19 cellular contexts compared by ENCODE assay signal in the genomic region with DNA sequence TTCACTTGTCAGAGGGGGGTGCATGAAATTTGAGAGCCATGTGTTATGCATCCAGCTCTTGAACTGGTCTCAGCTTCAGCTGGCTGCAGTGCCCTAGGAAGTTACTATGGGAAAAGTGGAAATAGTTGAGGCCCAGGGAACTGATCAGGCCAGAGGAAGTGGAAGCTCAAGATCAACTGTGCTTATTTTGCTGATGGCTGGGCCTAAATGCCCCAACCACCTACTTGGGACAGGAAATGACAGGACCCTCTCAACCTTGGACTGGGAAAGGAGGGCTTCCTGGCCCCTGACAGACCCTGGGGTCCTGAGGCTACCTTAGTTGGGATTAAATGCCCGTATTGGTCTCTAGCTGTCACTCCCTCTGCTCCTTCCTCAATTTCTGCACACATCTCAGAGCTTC. TPM values are rescaled to one million over a fixed set of nuclear protein-coding genes. Genes with fewer than 3 reads are reported as not detected.
DNase-seq lines count a peak whose midpoint lies in the region; ATAC-seq and TF ChIP-seq lines count a peak whose summit lies in the region.
"Had no signal": no experiment of that assay in that cellular context is flagged by ENCODE, and none has a peak within 500 bp of the region (broad histone marks: within the 10 kb centered on the region; RNA-seq: fewer than 3 reads in every experiment).

No MANE protein-coding gene starts in this region.

- H3K36me3 ChIP-seq in RWPE2 (ENCODE audit: low read depth): peaks cover 29% of the 10 kb centered on the region
- H3K36me3 ChIP-seq: SJCRH30 had no signal

- H3K27me3 ChIP-seq in RWPE2 (ENCODE audit: insufficient read depth, poor library complexity, severe bottlenecking): no peaks in the 10 kb centered on the region
- H3K27me3 ChIP-seq: SJCRH30, testis had no signal

- no peak overlapping the region for H3K4me3 ChIP-seq in RWPE2 (ENCODE audit: severe bottlenecking)
- H3K4me3 ChIP-seq: SJCRH30 had no signal

- CTCF ChIA-PET in activated naive CD4-positive, alpha-beta T cell treated with anti-CD3 and anti-CD28 coated beads, Interleukin-2, amount 10 ng/mL, durations not matched to agents 7 days and 5 days (lab: Charles Lee): interaction anchor here (1.3 to 2.8 kb wide), 5 partner anchors 10 to 165 kb away, joined by 4 to 10 read pairs (median 5); a partner anchor contains a TSS

- H3K4me3 Mint-ChIP-seq in activated naive CD4-positive, alpha-beta T cell treated with anti-CD3 and anti-CD28 coated beads, Interleukin-2, amount 10 ng/mL, durations not matched to agents 7 days and 5 days: no peak overlapping the region
- peak overlapping the region; percentile 86 for H3K4me3 Mint-ChIP-seq in endothelial cell (ENCODE audit: unreplicated experiment)
- peak overlapping the region; percentile 93 for H3K4me3 Mint-ChIP-seq in stimulated activated memory B cell treated with anti-CD40 and anti-IgM and Interleukin-4, amounts not matched to agents 10 μg/mL and 1 μg/mL and 100 μg/mL, for 72 hours

- H3K36me3 Mint-ChIP-seq in activated naive CD4-positive, alpha-beta T cell treated with anti-CD3 and anti-CD28 coated beads, Interleukin-2, amount 10 ng/mL, durations not matched to agents 7 days and 5 days: peaks cover 31% of the 10 kb centered on the region
- H3K36me3 Mint-ChIP-seq in endothelial cell (ENCODE audit: low read depth, unreplicated experiment): peaks cover 45% of the 10 kb centered on the region
- peaks cover 18% of the 10 kb centered on the region for H3K36me3 Mint-ChIP-seq in stimulated activated memory B cell treated with anti-CD40 and anti-IgM and Interleukin-4, amounts not matched to agents 10 μg/mL and 1 μg/mL and 100 μg/mL, for 72 hours

- H3K9me3 Mint-ChIP-seq in activated naive CD4-positive, alpha-beta T cell treated with anti-CD3 and anti-CD28 coated beads, Interleukin-2, amount 10 ng/mL, durations not matched to agents 7 days and 5 days: no peaks in the 10 kb centered on the region
- H3K9me3 Mint-ChIP-seq in endothelial cell (ENCODE audit: unreplicated experiment): no peaks in the 10 kb centered on the region
- no peaks in the 10 kb centered on the region for H3K9me3 Mint-ChIP-seq in stimulated activated memory B cell treated with anti-CD40 and anti-IgM and Interleukin-4, amounts not matched to agents 10 μg/mL and 1 μg/mL and 100 μg/mL, for 72 hours

- DNase-seq in activated naive CD4-positive, alpha-beta T cell treated with anti-CD3 and anti-CD28 coated beads, Interleukin-2, amount 10 ng/mL, durations not matched to agents 7 days and 5 days: no peak
- no peak for DNase-seq in activated naive CD4-positive, alpha-beta T cell (lab: John Stamatoyannopoulos, UW)
- DNase-seq in RWPE2 (ENCODE audit: low spot score): no peak
- no peak for DNase-seq in endothelial cell (ENCODE audit: low spot score)
- DNase-seq in cortex of kidney (lab: John Stamatoyannopoulos, UW): no peak
- DNase-seq in NCI-H1436 (lab: John Stamatoyannopoulos, UW): no peak
- DNase-seq: caudate nucleus; DMS 273 treated with DMSO at 0.1 percent for 48 hours; hypothalamus; MM.1S; NCI-H2029 treated with DMSO at 0.1 percent for 48 hours; NCI-H510A treated with DMSO at 0.1 percent for 48 hours; SJCRH30; stimulated activated CD4-positive, alpha-beta T cell treated with anti-CD3 and anti-CD28 coated beads, Interleukin-4, amount 100 ng/mL, for 24 hours; stimulated activated CD8-positive, alpha-beta memory T cell treated with anti-CD3 and anti-CD28 coated beads, Interleukin-4, amount 100 ng/mL, for 48 hours; testis had no signal

- H3K27ac ChIP-seq in RWPE2 (ENCODE audit: poor library complexity, severe bottlenecking): peak overlapping the region; percentile 67
- H3K27ac ChIP-seq: SJCRH30 had no signal

- H3K27ac Mint-ChIP-seq in activated naive CD4-positive, alpha-beta T cell treated with anti-CD3 and anti-CD28 coated beads, Interleukin-2, amount 10 ng/mL, durations not matched to agents 7 days and 5 days: peak overlapping the region; percentile 86
- H3K27ac Mint-ChIP-seq in endothelial cell (ENCODE audit: unreplicated experiment): peak overlapping the region; percentile 93
- peak overlapping the region; percentile 80 for H3K27ac Mint-ChIP-seq in stimulated activated memory B cell treated with anti-CD40 and anti-IgM and Interleukin-4, amounts not matched to agents 10 μg/mL and 1 μg/mL and 100 μg/mL, for 72 hours

- no peaks in the 10 kb centered on the region for H3K27me3 Mint-ChIP-seq in activated naive CD4-positive, alpha-beta T cell treated with anti-CD3 and anti-CD28 coated beads, Interleukin-2, amount 10 ng/mL, durations not matched to agents 7 days and 5 days
- H3K27me3 Mint-ChIP-seq in endothelial cell (ENCODE audit: unreplicated experiment): peaks cover 27% of the 10 kb centered on the region
- no peaks in the 10 kb centered on the region for H3K27me3 Mint-ChIP-seq in stimulated activated memory B cell treated with anti-CD40 and anti-IgM and Interleukin-4, amounts not matched to agents 10 μg/mL and 1 μg/mL and 100 μg/mL, for 72 hours

- H3K4me1 Mint-ChIP-seq in activated naive CD4-positive, alpha-beta T cell treated with anti-CD3 and anti-CD28 coated beads, Interleukin-2, amount 10 ng/mL, durations not matched to agents 7 days and 5 days: peaks cover 38% of the 10 kb centered on the region
- H3K4me1 Mint-ChIP-seq in endothelial cell (ENCODE audit: unreplicated experiment): peaks cover 39% of the 10 kb centered on the region
- H3K4me1 Mint-ChIP-seq in stimulated activated memory B cell treated with anti-CD40 and anti-IgM and Interleukin-4, amounts not matched to agents 10 μg/mL and 1 μg/mL and 100 μg/mL, for 72 hours: peaks cover 39% of the 10 kb centered on the region

- peaks cover 11% of the 10 kb centered on the region for H3K4me1 ChIP-seq in RWPE2 (ENCODE audit: insufficient read depth, poor library complexity, severe bottlenecking)

- no peaks in the 10 kb centered on the region for H3K9me3 ChIP-seq in RWPE2 (ENCODE audit: severe bottlenecking)
- H3K9me3 ChIP-seq: testis had no signal

- no peak for TF ChIP-seq CTCF in RWPE2 (IDR thresholded peaks at IDR 0.05; ENCODE audit: poor library complexity, severe bottlenecking)
- no peak for TF ChIP-seq CTCF in endothelial cell (IDR thresholded peaks at IDR 0.05; ENCODE audit: unreplicated experiment)

- ATAC-seq in RWPE2 (ENCODE audit: low read depth) (no peak), HG03521 (IDR thresholded peaks at IDR 0.05; ENCODE audit: unreplicated experiment) (no peak)
- ATAC-seq in stimulated activated memory B cell treated with anti-CD40 and anti-IgM and Interleukin-4, amounts not matched to agents 10 μg/mL and 1 μg/mL and 100 μg/mL, for 72 hours: no peak

RNA-seq across cellular contexts. Expression of a gene that starts 1.2 kb away (rescaled TPM):
- 178 TPM for total RNA-seq in endothelial cell (ENCODE audit: unreplicated experiment)

RNA-seq across cellular contexts. Expression of a gene that starts 10.6 kb away (rescaled TPM):
- total RNA-seq in endothelial cell (ENCODE audit: unreplicated experiment): 217 TPM

RNA-seq across cellular contexts. Expression of a gene that starts 22.9 kb away (rescaled TPM):
- total RNA-seq in endothelial cell (ENCODE audit: unreplicated experiment): 5.2 TPM

RNA-seq across cellular contexts. Expression of a gene that starts 23.5 kb away (rescaled TPM):
- 94.4 TPM for total RNA-seq in endothelial cell (ENCODE audit: unreplicated experiment)

RNA-seq across cellular contexts. Expression of a gene that starts 38.3 kb away (rescaled TPM):
- 7.4 TPM for total RNA-seq in endothelial cell (ENCODE audit: unreplicated experiment)
- total RNA-seq: mononuclear cell, SJCRH30 had no signal
